Comparison of ENCODE assay signal across 17 cellular contexts in genomic region chr10:26800468-26800867, GRCh38.
DNase-seq lines count a peak whose midpoint lies in the region; ATAC-seq and TF ChIP-seq lines count a peak whose summit lies in the region.
"Had no signal": no experiment of that assay in that cellular context is flagged by ENCODE, and none has a peak within 500 bp of the region (broad histone marks: within the 10 kb centered on the region; RNA-seq: fewer than 3 reads in every experiment).

No MANE protein-coding gene starts in this region.

- peaks cover 99% of the 10 kb centered on the region for H3K79me2 ChIP-seq in neural progenitor cell (ENCODE audit: low read depth)

- peaks cover 24% of the 10 kb centered on the region for H3K36me3 Mint-ChIP-seq in activated T-cell treated with anti-CD3 and anti-CD28 coated beads, Interleukin-2, amount 50 U/mL, for 24 hours (ENCODE audit: low read depth)
- H3K36me3 Mint-ChIP-seq in activated T-cell treated with anti-CD3 and anti-CD28 coated beads, Interleukin-2, amount 50 U/mL, for 4 hours (ENCODE audit: insufficient read depth), result peaks cover 10% of the 10 kb centered on the region
- H3K36me3 Mint-ChIP-seq in T-helper 17 cell (ENCODE audit: low read depth) (peaks cover 3% of the 10 kb centered on the region), neural progenitor cell (peaks cover 11% of the 10 kb centered on the region)
- H3K36me3 Mint-ChIP-seq in stimulated activated memory B cell treated with anti-CD40 and anti-IgM and Interleukin-4, amounts not matched to agents 10 μg/mL and 1 μg/mL and 100 μg/mL, for 72 hours, result peaks cover 26% of the 10 kb centered on the region

- ATAC-seq in activated T-cell treated with anti-CD3 and anti-CD28 coated beads, Interleukin-2, amount 50 U/mL, for 4 hours, result no peak
- no peak for ATAC-seq in T-helper 17 cell
- ATAC-seq in stimulated activated memory B cell treated with anti-CD40 and anti-IgM and Interleukin-4, amounts not matched to agents 10 μg/mL and 1 μg/mL and 100 μg/mL, for 72 hours, result no peak
- ATAC-seq: GM23338, PC-3 had no signal

- H3K9me3 Mint-ChIP-seq in activated T-cell treated with anti-CD3 and anti-CD28 coated beads, Interleukin-2, amount 50 U/mL, for 24 hours, result peaks cover 6% of the 10 kb centered on the region
- peaks cover 4% of the 10 kb centered on the region for H3K9me3 Mint-ChIP-seq in activated T-cell treated with anti-CD3 and anti-CD28 coated beads, Interleukin-2, amount 50 U/mL, for 4 hours
- H3K9me3 Mint-ChIP-seq in stimulated activated memory B cell treated with anti-CD40 and anti-IgM and Interleukin-4, amounts not matched to agents 10 μg/mL and 1 μg/mL and 100 μg/mL, for 72 hours, result no peaks in the 10 kb centered on the region
- H3K9me3 Mint-ChIP-seq in neural progenitor cell, result peaks cover 21% of the 10 kb centered on the region

- no peak overlapping the region for H3K4me2 ChIP-seq in neural progenitor cell
- H3K4me2 ChIP-seq: GM23338 had no signal

- no peaks in the 10 kb centered on the region; the same call in 1 of the 2 replicates for H3K36me3 ChIP-seq in KOPT-K1 (ENCODE audit: insufficient read depth, low read length)
- H3K36me3 ChIP-seq in neural progenitor cell, result peaks cover 6% of the 10 kb centered on the region

- H3K27me3 Mint-ChIP-seq in activated T-cell treated with anti-CD3 and anti-CD28 coated beads, Interleukin-2, amount 50 U/mL, for 24 hours, result no peaks in the 10 kb centered on the region
- no peaks in the 10 kb centered on the region for H3K27me3 Mint-ChIP-seq in activated T-cell treated with anti-CD3 and anti-CD28 coated beads, Interleukin-2, amount 50 U/mL, for 4 hours (ENCODE audit: low read depth)
- H3K27me3 Mint-ChIP-seq in T-helper 17 cell (no peaks in the 10 kb centered on the region), neural progenitor cell (ENCODE audit: insufficient read depth, low read depth) (no peaks in the 10 kb centered on the region)
- no peaks in the 10 kb centered on the region for H3K27me3 Mint-ChIP-seq in stimulated activated memory B cell treated with anti-CD40 and anti-IgM and Interleukin-4, amounts not matched to agents 10 μg/mL and 1 μg/mL and 100 μg/mL, for 72 hours

- intact Hi-C loops in posterior vena cava (cut with DNase I), result no loop called here

- no peak for TF ChIP-seq CTCF in neural progenitor cell (IDR thresholded peaks at IDR 0.05)

- no peak overlapping the region for H2AFZ ChIP-seq in neural progenitor cell (replicated peaks)
- H2AFZ ChIP-seq: GM23338 had no signal

- peaks cover 34% of the 10 kb centered on the region for H3K4me1 ChIP-seq in neural progenitor cell

- H3K4me3 ChIP-seq in neural progenitor cell, result no peak overlapping the region
- H3K4me3 ChIP-seq: GM23338 had no signal

- no peak overlapping the region for H3K9ac ChIP-seq in neural progenitor cell

- H3F3A ChIP-seq in neural progenitor cell (ENCODE audit: low read depth), result no peaks in the 10 kb centered on the region

- H3K27ac ChIP-seq in KOPT-K1 (ENCODE audit: low read depth, low read length, poor library complexity, severe bottlenecking), result peak overlapping the region; percentile 59
- no peak overlapping the region for H3K27ac ChIP-seq in neural progenitor cell

- peaks cover 16% of the 10 kb centered on the region for H3K9me3 ChIP-seq in KOPT-K1 (ENCODE audit: insufficient read depth, low read length, poor library complexity, severe bottlenecking)
- H3K9me3 ChIP-seq in T-helper 17 cell (ENCODE audit: control insufficient read depth, low read length, poor library complexity, severe bottlenecking), result no peaks in the 10 kb centered on the region
- no peaks in the 10 kb centered on the region for H3K9me3 ChIP-seq in neural progenitor cell (ENCODE audit: low read depth)

- H3K4me1 Mint-ChIP-seq in activated T-cell treated with anti-CD3 and anti-CD28 coated beads, Interleukin-2, amount 50 U/mL, for 24 hours (ENCODE audit: low read depth), result peaks cover 71% of the 10 kb centered on the region
- peaks cover 77% of the 10 kb centered on the region for H3K4me1 Mint-ChIP-seq in activated T-cell treated with anti-CD3 and anti-CD28 coated beads, Interleukin-2, amount 50 U/mL, for 4 hours (ENCODE audit: low read depth)
- H3K4me1 Mint-ChIP-seq in T-helper 17 cell (peaks cover 52% of the 10 kb centered on the region), neural progenitor cell (peaks cover 2% of the 10 kb centered on the region)
- peaks cover 87% of the 10 kb centered on the region for H3K4me1 Mint-ChIP-seq in stimulated activated memory B cell treated with anti-CD40 and anti-IgM and Interleukin-4, amounts not matched to agents 10 μg/mL and 1 μg/mL and 100 μg/mL, for 72 hours

- H3K27me3 ChIP-seq in neural progenitor cell, result no peaks in the 10 kb centered on the region

- no peak overlapping the region for H3K4me3 Mint-ChIP-seq in activated T-cell treated with anti-CD3 and anti-CD28 coated beads, Interleukin-2, amount 50 U/mL, for 24 hours
- H3K4me3 Mint-ChIP-seq in activated T-cell treated with anti-CD3 and anti-CD28 coated beads, Interleukin-2, amount 50 U/mL, for 4 hours, result no peak overlapping the region
- H3K4me3 Mint-ChIP-seq in T-helper 17 cell (no peak overlapping the region), neural progenitor cell (no peak overlapping the region)
- H3K4me3 Mint-ChIP-seq in stimulated activated memory B cell treated with anti-CD40 and anti-IgM and Interleukin-4, amounts not matched to agents 10 μg/mL and 1 μg/mL and 100 μg/mL, for 72 hours, result no peak overlapping the region
- H3K4me3 Mint-ChIP-seq: CD14-positive monocyte, GM23338 had no signal

- H3K27ac Mint-ChIP-seq in activated T-cell treated with anti-CD3 and anti-CD28 coated beads, Interleukin-2, amount 50 U/mL, for 24 hours, result peak overlapping the region; percentile 22
- H3K27ac Mint-ChIP-seq in T-helper 17 cell (peak overlapping the region; percentile 21), neural progenitor cell (no peak overlapping the region)
- peak overlapping the region; percentile 64 for H3K27ac Mint-ChIP-seq in stimulated activated memory B cell treated with anti-CD40 and anti-IgM and Interleukin-4, amounts not matched to agents 10 μg/mL and 1 μg/mL and 100 μg/mL, for 72 hours
- H3K27ac Mint-ChIP-seq: GM23338 had no signal

- DNase-seq in activated T-cell treated with anti-CD3 and anti-CD28 coated beads, Interleukin-2, amount 50 U/mL, for 24 hours, result no peak
- no peak for DNase-seq in activated T-cell treated with anti-CD3 and anti-CD28 coated beads, Interleukin-2, amount 50 U/mL, for 4 hours
- DNase-seq in T-helper 17 cell (no peak), UCSD-AML1 (lab: John Stamatoyannopoulos, UW; ENCODE audit: unreplicated experiment) (no peak), neural progenitor cell (ENCODE audit: low spot score) (no peak), posterior vena cava (ENCODE audit: low spot score) (no peak)
- DNase-seq: 8988T, COR-L47, NCI-H1105 treated with DMSO at 0.1 percent for 48 hours, NCI-H187 treated with DMSO at 0.1 percent for 48 hours, NCI-H2171, NCI-H510A treated with DMSO at 0.1 percent for 48 hours, PC-3 had no signal

- peaks cover 41% of the 10 kb centered on the region for H4K20me1 ChIP-seq in neural progenitor cell (ENCODE audit: low read depth)
